2 cellular contexts compared by ENCODE assay signal in the genomic region with DNA sequence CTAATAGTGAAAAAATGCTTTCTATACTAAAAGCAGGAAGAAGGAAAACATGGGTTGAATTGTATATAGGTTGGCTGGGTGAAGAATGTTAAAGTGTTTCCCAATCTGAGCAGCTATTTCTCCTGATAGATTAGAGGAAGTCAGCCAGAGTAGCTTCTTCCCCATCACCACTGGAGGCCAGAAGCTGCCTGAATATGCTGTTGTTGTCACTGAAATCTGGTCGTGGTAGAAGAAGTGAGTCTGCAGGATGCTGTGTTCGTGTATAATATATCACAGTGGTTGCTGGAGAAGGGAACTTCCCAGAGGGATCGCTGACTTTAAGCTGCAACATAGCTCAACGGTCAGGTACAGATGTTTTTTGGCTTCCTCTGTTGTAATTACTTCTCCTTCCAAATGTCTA.
TF ChIP-seq lines count a peak whose summit lies in the region.

No MANE protein-coding gene starts in this region.

TF ChIP-seq in SK-N-SH, 30 proteins besides CTCF, POLR2A, EP300 and RAD21 (continued from another document):
- TF ChIP-seq TEAD4 (IDR thresholded peaks at IDR 0.05; ENCODE audit: borderline replicate concordance, insufficient read depth) = no peak
- no peak for TF ChIP-seq NFIC (IDR thresholded peaks at IDR 0.05; ENCODE audit: borderline replicate concordance)
- TF ChIP-seq GABPA (IDR thresholded peaks at IDR 0.05; ENCODE audit: low read depth) = no peak
- TF ChIP-seq REST (IDR thresholded peaks at IDR 0.05; ENCODE audit: low read depth, low read length) = no peak

TF ChIP-seq in SK-N-SH treated with all-trans-retinoic acid at 6 μM for 48 hours, 23 proteins besides CTCF, POLR2A, EP300 and RAD21 (continued from another document):
- TF ChIP-seq ZNF70 (CRISPR knock-in tag; IDR thresholded peaks at IDR 0.05) = no peak
- no peak for TF ChIP-seq BACH2 (CRISPR knock-in tag; IDR thresholded peaks at IDR 0.05; ENCODE audit: borderline replicate concordance)
TF ChIP-seq in SK-N-SH treated with all-trans-retinoic acid at 6 μM for 48 hours: peak in this region for 0.
